ENCODE assay signal across 21 cellular contexts in genomic region chr2:156473445-156473844, GRCh38.
"Had no signal": no experiment of that assay in that cellular context is flagged by ENCODE, and none has a peak within 500 bp of the region (broad histone marks: within the 10 kb centered on the region; RNA-seq: fewer than 3 reads in every experiment).

No MANE protein-coding gene starts in this region.

- DNase-seq: activated CD4-positive, alpha-beta T cell treated with anti-CD3 and anti-CD28 coated beads for 1 hour; activated CD4-positive, alpha-beta T cell treated with anti-CD3 and anti-CD28 coated beads, Interleukin-2, amount 50 U/mL, for 48 hours; activated effector memory CD4-positive, alpha-beta T cell treated with anti-CD3 and anti-CD28 coated beads, Interleukin-2, amount 50 U/mL, for 16 hours; activated T-cell treated with anti-CD3 and anti-CD28 coated beads, Interleukin-2, amount 50 U/mL, for 4 hours; amniotic stem cell; cortex of kidney; effector CD4-positive, alpha-beta T cell; gastrocnemius medialis; heart left ventricle; left cardiac atrium; lower lobe of right lung; right lobe of liver; spleen; SW 1271 had no signal

- H3K27ac ChIP-seq: gastrocnemius medialis, heart left ventricle, lower lobe of right lung, right lobe of liver, spleen, thoracic aorta had no signal

- H3K9me3 ChIP-seq: gastrocnemius medialis, heart left ventricle, lower lobe of right lung, right lobe of liver, spleen, thoracic aorta had no signal

- H3K4me3 Mint-ChIP-seq: activated naive CD4-positive, alpha-beta T cell treated with anti-CD3 and anti-CD28 coated beads, Interleukin-2, amount 50 U/mL, for 24 hours; activated T-cell treated with anti-CD3 and anti-CD28 coated beads, Interleukin-2, amount 50 U/mL, for 4 hours; central memory CD8-positive, alpha-beta T cell; mesothelial cell of epicardium; neural crest cell; T-helper 2 cell treated with Interferon-gamma antibody and Interleukin-4, amounts not matched to agents 5 μg/mL and 100 μg/mL, for 36 hours had no signal

- FAIRE-seq: endothelial cell of umbilical vein had no signal

- H3K27ac Mint-ChIP-seq: activated naive CD4-positive, alpha-beta T cell treated with anti-CD3 and anti-CD28 coated beads, Interleukin-2, amount 50 U/mL, for 24 hours; mesothelial cell of epicardium; T-helper 2 cell treated with Interferon-gamma antibody and Interleukin-4, amounts not matched to agents 5 μg/mL and 100 μg/mL, for 36 hours had no signal

- H3K27me3 ChIP-seq: gastrocnemius medialis, heart left ventricle, right lobe of liver, spleen had no signal

- H3K27me3 Mint-ChIP-seq: activated naive CD4-positive, alpha-beta T cell treated with anti-CD3 and anti-CD28 coated beads, Interleukin-2, amount 50 U/mL, for 24 hours; central memory CD8-positive, alpha-beta T cell had no signal

- H3K9me3 Mint-ChIP-seq: activated naive CD4-positive, alpha-beta T cell treated with anti-CD3 and anti-CD28 coated beads, Interleukin-2, amount 50 U/mL, for 24 hours; activated T-cell treated with anti-CD3 and anti-CD28 coated beads, Interleukin-2, amount 50 U/mL, for 4 hours; central memory CD8-positive, alpha-beta T cell; neural crest cell; T-helper 2 cell treated with Interferon-gamma antibody and Interleukin-4, amounts not matched to agents 5 μg/mL and 100 μg/mL, for 36 hours had no signal

- H3K4me3 ChIP-seq: gastrocnemius medialis, heart left ventricle, lower lobe of right lung, right lobe of liver, spleen, thoracic aorta had no signal

- H3K4me1 ChIP-seq: right lobe of liver had no signal

- H3K36me3 ChIP-seq: gastrocnemius medialis, lower lobe of right lung, right lobe of liver, thoracic aorta had no signal
